In the genomic region with DNA sequence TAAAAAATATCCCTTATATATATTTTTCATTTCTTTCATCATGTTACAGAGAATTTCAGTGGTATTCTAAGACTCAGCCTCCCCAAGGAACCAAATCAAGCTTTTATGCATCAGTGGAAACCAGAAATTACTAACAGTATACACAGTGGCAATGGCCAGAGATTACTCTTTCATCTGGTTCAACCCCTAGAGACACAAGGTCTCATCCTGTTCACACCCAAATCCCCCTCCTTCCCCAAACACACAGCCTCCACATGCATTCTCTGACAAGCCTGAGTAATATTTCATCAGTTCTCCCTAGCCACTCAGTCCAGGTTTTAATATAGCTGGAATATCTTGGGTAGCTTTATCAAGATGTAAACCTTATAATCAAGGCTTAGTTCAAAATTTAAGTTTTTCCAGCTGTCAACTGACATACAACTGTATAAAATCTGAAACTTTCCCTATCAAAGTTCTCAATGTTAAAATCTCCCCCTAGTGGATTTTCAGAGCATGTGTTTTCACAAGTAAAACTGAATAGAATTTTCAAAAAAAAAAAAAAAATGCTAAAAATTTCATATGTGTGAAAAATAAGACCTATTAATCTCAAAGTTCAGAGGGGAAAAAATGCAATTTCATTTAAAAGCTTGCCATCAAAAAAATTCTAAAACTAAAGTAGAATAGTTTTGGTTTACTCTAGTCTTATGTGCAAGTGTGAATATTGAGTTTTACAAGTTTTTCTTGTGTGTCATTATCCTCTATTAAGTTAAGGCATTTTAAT, we compare ENCODE assay signal across 1 cellular context.
TF ChIP-seq lines count a peak whose summit lies in the region.

No MANE protein-coding gene starts in this region.

TF ChIP-seq in HepG2, 621 proteins besides CTCF, POLR2A, EP300 and RAD21:
- TF ChIP-seq, protein P1, sequence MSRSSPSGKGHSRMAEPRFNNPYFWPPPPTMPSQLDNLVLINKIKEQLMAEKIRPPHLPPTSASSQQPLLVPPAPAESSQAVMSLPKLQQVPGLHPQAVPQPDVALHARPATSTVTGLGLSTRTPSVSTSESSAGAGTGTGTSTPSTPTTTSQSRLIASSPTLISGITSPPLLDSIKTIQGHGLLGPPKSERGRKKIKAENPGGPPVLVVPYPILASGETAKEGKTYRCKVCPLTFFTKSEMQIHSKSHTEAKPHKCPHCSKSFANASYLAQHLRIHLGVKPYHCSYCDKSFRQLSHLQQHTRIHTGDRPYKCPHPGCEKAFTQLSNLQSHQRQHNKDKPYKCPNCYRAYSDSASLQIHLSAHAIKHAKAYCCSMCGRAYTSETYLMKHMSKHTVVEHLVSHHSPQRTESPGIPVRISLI (CRISPR knock-in tag; IDR thresholded peaks at IDR 0.05; ENCODE audit: borderline replicate concordance): 0 out of 2 replicates have a peak, but pooled peaks have one; percentile 44
- TF ChIP-seq, protein P2, sequence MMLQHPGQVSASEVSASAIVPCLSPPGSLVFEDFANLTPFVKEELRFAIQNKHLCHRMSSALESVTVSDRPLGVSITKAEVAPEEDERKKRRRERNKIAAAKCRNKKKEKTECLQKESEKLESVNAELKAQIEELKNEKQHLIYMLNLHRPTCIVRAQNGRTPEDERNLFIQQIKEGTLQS (CRISPR knock-in tag; IDR thresholded peaks at IDR 0.05): no peak
- no peak for TF ChIP-seq FLYWCH1 (CRISPR knock-in tag; IDR thresholded peaks at IDR 0.05)
- TF ChIP-seq, protein P3, sequence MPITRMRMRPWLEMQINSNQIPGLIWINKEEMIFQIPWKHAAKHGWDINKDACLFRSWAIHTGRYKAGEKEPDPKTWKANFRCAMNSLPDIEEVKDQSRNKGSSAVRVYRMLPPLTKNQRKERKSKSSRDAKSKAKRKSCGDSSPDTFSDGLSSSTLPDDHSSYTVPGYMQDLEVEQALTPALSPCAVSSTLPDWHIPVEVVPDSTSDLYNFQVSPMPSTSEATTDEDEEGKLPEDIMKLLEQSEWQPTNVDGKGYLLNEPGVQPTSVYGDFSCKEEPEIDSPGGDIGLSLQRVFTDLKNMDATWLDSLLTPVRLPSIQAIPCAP (CRISPR knock-in tag; IDR thresholded peaks at IDR 0.05; ENCODE audit: low read depth): no peak
- no peak for TF ChIP-seq ZNF10 (CRISPR knock-in tag; IDR thresholded peaks at IDR 0.05; ENCODE audit: borderline replicate concordance, low read depth)
- no peak for TF ChIP-seq HIVEP1 (CRISPR knock-in tag; IDR thresholded peaks at IDR 0.05)
- no peak for TF ChIP-seq HMG20B (CRISPR knock-in tag; conservative IDR thresholded peaks at IDR 0.05)
- TF ChIP-seq ZBTB7A (CRISPR knock-in tag; IDR thresholded peaks at IDR 0.05): no peak
- TF ChIP-seq, protein P4, sequence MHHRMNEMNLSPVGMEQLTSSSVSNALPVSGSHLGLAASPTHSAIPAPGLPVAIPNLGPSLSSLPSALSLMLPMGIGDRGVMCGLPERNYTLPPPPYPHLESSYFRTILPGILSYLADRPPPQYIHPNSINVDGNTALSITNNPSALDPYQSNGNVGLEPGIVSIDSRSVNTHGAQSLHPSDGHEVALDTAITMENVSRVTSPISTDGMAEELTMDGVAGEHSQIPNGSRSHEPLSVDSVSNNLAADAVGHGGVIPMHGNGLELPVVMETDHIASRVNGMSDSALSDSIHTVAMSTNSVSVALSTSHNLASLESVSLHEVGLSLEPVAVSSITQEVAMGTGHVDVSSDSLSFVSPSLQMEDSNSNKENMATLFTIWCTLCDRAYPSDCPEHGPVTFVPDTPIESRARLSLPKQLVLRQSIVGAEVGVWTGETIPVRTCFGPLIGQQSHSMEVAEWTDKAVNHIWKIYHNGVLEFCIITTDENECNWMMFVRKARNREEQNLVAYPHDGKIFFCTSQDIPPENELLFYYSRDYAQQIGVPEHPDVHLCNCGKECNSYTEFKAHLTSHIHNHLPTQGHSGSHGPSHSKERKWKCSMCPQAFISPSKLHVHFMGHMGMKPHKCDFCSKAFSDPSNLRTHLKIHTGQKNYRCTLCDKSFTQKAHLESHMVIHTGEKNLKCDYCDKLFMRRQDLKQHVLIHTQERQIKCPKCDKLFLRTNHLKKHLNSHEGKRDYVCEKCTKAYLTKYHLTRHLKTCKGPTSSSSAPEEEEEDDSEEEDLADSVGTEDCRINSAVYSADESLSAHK (CRISPR knock-in tag; IDR thresholded peaks at IDR 0.05; ENCODE audit: borderline replicate concordance): no peak
- TF ChIP-seq TOE1 (CRISPR knock-in tag; IDR thresholded peaks at IDR 0.05): no peak
- TF ChIP-seq NR2F2 (IDR thresholded peaks at IDR 0.05; ENCODE audit: borderline replicate concordance, low read depth): no peak
- TF ChIP-seq RELA (CRISPR knock-in tag; IDR thresholded peaks at IDR 0.05): no peak
- TF ChIP-seq, protein P5, sequence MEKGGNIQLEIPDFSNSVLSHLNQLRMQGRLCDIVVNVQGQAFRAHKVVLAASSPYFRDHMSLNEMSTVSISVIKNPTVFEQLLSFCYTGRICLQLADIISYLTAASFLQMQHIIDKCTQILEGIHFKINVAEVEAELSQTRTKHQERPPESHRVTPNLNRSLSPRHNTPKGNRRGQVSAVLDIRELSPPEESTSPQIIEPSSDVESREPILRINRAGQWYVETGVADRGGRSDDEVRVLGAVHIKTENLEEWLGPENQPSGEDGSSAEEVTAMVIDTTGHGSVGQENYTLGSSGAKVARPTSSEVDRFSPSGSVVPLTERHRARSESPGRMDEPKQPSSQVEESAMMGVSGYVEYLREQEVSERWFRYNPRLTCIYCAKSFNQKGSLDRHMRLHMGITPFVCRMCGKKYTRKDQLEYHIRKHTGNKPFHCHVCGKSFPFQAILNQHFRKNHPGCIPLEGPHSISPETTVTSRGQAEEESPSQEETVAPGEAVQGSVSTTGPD (CRISPR knock-in tag; IDR thresholded peaks at IDR 0.05): no peak
- no peak for TF ChIP-seq JUND (CRISPR knock-in tag; IDR thresholded peaks at IDR 0.05)
- no peak for TF ChIP-seq NRL (CRISPR knock-in tag; IDR thresholded peaks at IDR 0.05; ENCODE audit: borderline replicate concordance)
- TF ChIP-seq SMC3 (IDR thresholded peaks at IDR 0.05; ENCODE audit: low read length): peak; percentile 43; the same call in 1 of the 2 replicates
- no peak for TF ChIP-seq CENPT (CRISPR knock-in tag; IDR thresholded peaks at IDR 0.05; ENCODE audit: low read depth)
- no peak for TF ChIP-seq THAP11 (CRISPR knock-in tag; IDR thresholded peaks at IDR 0.05)
- 0 out of 2 replicates have a peak, but pooled peaks have one; percentile 4 for TF ChIP-seq STAG1 (CRISPR knock-in tag; IDR thresholded peaks at IDR 0.05)
- TF ChIP-seq, protein P6, sequence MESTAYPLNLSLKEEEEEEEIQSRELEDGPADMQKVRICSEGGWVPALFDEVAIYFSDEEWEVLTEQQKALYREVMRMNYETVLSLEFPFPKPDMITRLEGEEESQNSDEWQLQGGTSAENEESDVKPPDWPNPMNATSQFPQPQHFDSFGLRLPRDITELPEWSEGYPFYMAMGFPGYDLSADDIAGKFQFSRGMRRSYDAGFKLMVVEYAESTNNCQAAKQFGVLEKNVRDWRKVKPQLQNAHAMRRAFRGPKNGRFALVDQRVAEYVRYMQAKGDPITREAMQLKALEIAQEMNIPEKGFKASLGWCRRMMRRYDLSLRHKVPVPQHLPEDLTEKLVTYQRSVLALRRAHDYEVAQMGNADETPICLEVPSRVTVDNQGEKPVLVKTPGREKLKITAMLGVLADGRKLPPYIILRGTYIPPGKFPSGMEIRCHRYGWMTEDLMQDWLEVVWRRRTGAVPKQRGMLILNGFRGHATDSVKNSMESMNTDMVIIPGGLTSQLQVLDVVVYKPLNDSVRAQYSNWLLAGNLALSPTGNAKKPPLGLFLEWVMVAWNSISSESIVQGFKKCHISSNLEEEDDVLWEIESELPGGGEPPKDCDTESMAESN (CRISPR knock-in tag; conservative IDR thresholded peaks at IDR 0.05): no peak
- TF ChIP-seq MTA3 (CRISPR knock-in tag; IDR thresholded peaks at IDR 0.05): no peak
- no peak for TF ChIP-seq ZKSCAN8 (CRISPR knock-in tag; IDR thresholded peaks at IDR 0.05; ENCODE audit: borderline replicate concordance)
- no peak for TF ChIP-seq SATB2 (CRISPR knock-in tag; IDR thresholded peaks at IDR 0.05)
- no peak for TF ChIP-seq CHD4 (IDR thresholded peaks at IDR 0.05; ENCODE audit: borderline replicate concordance, low read length)
- TF ChIP-seq, protein P7, sequence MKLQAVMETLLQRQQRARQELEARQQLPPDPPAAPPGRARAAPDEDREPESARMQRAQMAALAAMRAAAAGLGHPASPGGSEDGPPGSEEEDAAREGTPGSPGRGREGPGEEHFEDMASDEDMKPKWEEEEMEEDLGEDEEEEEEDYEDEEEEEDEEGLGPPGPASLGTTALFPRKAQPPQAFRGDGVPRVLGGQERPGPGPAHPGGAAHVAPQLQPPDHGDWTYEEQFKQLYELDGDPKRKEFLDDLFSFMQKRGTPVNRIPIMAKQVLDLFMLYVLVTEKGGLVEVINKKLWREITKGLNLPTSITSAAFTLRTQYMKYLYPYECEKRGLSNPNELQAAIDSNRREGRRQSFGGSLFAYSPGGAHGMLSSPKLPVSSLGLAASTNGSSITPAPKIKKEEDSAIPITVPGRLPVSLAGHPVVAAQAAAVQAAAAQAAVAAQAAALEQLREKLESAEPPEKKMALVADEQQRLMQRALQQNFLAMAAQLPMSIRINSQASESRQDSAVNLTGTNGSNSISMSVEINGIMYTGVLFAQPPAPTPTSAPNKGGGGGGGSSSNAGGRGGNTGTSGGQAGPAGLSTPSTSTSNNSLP (IDR thresholded peaks at IDR 0.05; ENCODE audit: low read depth, low read length): peak; percentile 69; the same call in 1 of the 2 replicates
- TF ChIP-seq SMAD1 (CRISPR knock-in tag; IDR thresholded peaks at IDR 0.05; ENCODE audit: borderline replicate concordance, low read depth): no peak
- peak; percentile 8 for TF ChIP-seq HNRNPK (IDR thresholded peaks at IDR 0.05; ENCODE audit: low read depth, low read length, poor library complexity, severe bottlenecking)
- TF ChIP-seq HDAC2 (CRISPR knock-in tag; IDR thresholded peaks at IDR 0.05): no peak
- TF ChIP-seq ZNF747 (CRISPR knock-in tag; IDR thresholded peaks at IDR 0.05; ENCODE audit: borderline replicate concordance): no peak
- TF ChIP-seq, protein P8, sequence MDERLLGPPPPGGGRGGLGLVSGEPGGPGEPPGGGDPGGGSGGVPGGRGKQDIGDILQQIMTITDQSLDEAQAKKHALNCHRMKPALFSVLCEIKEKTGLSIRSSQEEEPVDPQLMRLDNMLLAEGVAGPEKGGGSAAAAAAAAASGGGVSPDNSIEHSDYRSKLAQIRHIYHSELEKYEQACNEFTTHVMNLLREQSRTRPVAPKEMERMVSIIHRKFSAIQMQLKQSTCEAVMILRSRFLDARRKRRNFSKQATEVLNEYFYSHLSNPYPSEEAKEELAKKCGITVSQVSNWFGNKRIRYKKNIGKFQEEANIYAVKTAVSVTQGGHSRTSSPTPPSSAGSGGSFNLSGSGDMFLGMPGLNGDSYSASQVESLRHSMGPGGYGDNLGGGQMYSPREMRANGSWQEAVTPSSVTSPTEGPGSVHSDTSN (CRISPR knock-in tag; IDR thresholded peaks at IDR 0.05): no peak
